In the genomic region with DNA sequence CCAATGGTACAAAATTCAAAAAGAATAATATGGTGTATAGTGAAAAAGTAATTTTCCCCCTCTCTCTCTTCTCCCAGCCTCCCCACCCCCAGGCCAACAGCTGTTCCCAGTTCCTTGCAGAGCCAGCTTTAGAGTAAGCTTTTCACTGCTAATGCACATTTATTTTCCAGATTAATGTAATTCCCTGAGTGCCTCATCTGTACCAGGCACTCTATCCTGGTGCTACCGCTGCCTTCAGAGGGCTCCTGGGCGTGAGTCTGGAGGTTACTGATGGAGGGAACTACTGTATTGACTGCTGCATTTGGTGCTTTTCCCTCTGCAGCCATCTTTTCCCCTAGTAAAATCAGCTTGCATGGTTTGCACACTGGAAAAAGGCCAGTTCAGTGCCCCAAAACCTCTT, we compare ENCODE assay signal across 13 cellular contexts. TPM values are rescaled to one million over a fixed set of nuclear protein-coding genes. Genes with fewer than 3 reads are reported as not detected.
DNase-seq lines count a peak whose midpoint lies in the region; ATAC-seq and TF ChIP-seq lines count a peak whose summit lies in the region.
"Had no signal": no experiment of that assay in that cellular context is flagged by ENCODE, and none has a peak within 500 bp of the region (broad histone marks: within the 10 kb centered on the region; RNA-seq: fewer than 3 reads in every experiment).

No MANE protein-coding gene starts in this region.

- no peak for ATAC-seq in PC-3
- ATAC-seq in left lobe of liver = no peak
- ATAC-seq: body of pancreas had no signal

- H3K27ac ChIP-seq in 22Rv1 = peak overlapping the region; percentile 6; the same call in 1 of the 2 replicates
- peak overlapping the region; percentile 93 for H3K27ac ChIP-seq in PC-3 (ENCODE audit: low read length)
- H3K27ac ChIP-seq: body of pancreas had no signal

- CTCF ChIA-PET in PC-3 (lab: Charles Lee) = interaction anchor here (1.5 kb wide), 1 partner anchor 8 kb away, joined by 5 read pairs; no protein-coding TSS in a partner anchor

- no peaks in the 10 kb centered on the region for H3K9me2 ChIP-seq in PC-3 (replicated peaks; ENCODE audit: low read length)

- H3K9me3 ChIP-seq in BE2C (no peaks in the 10 kb centered on the region), PC-3 (ENCODE audit: low read length) (no peaks in the 10 kb centered on the region)
- H3K9me3 ChIP-seq: body of pancreas had no signal

- no peaks in the 10 kb centered on the region for H3K27me3 ChIP-seq in BE2C
- no peaks in the 10 kb centered on the region for H3K27me3 ChIP-seq in PC-3 (ENCODE audit: low read length)
- H3K27me3 ChIP-seq: body of pancreas had no signal

- intact Hi-C loops in PC-3 (cut with micrococcal nuclease) = no loop called here

- TF ChIP-seq CTCF in 22Rv1 (IDR thresholded peaks at IDR 0.05) (no peak), BE2C (IDR thresholded peaks at IDR 0.05; ENCODE audit: low read depth, low read length) (no peak), PC-3 (conservative IDR thresholded peaks at IDR 0.05; ENCODE audit: low read depth, low read length) (no peak)

- POLR2A ChIA-PET in PC-3 (lab: Charles Lee; ENCODE audit: unreplicated experiment) = no interaction called here

- no peaks in the 10 kb centered on the region for H4K20me1 ChIP-seq in PC-3 (ENCODE audit: low read length)

- no peaks in the 10 kb centered on the region for H3K36me3 ChIP-seq in BE2C
- H3K36me3 ChIP-seq in PC-3 (ENCODE audit: low read depth, low read length) = no peaks in the 10 kb centered on the region

- no peak overlapping the region for H2AFZ ChIP-seq in PC-3 (ENCODE audit: low read length)

- H3F3A ChIP-seq in PC-3 (ENCODE audit: low read length, unreplicated experiment) = no peaks in the 10 kb centered on the region

- H3K4me2 ChIP-seq in PC-3 (ENCODE audit: low read length) = no peak overlapping the region

- no TSS peak for BruUV-seq in PC-3 (replicated peaks; lab: Mats Ljungman, UMichigan)

- H3K4me1 ChIP-seq in BE2C = peaks cover 3% of the 10 kb centered on the region; the same call in 1 of the 2 replicates
- peaks cover 71% of the 10 kb centered on the region for H3K4me1 ChIP-seq in PC-3 (ENCODE audit: insufficient read depth, low read length)

- no peaks in the 10 kb centered on the region for H3K79me2 ChIP-seq in PC-3 (ENCODE audit: low read length)

- peak overlapping the region; percentile 73; the same call in 1 of the 2 replicates for H3K9ac ChIP-seq in PC-3 (ENCODE audit: low read length)

- H3K4me3 ChIP-seq in BE2C (ENCODE audit: low read depth, low read length) (no peak overlapping the region), PC-3 (ENCODE audit: low read length) (no peak overlapping the region)
- H3K4me3 ChIP-seq: body of pancreas had no signal

- DNase-seq in BE2C (peak; percentile 40), PC-3 (no peak), left lobe of liver (ENCODE audit: low spot score) (peak; percentile 40), mesenteric fat pad (ENCODE audit: low spot score) (no peak), SIG-M5 treated with dmso at 0.1 percent for 504 hours (lab: John Stamatoyannopoulos, UW; ENCODE audit: unreplicated experiment) (no peak), GM19240 (ENCODE audit: insufficient read length, low spot score) (no peak)
- DNase-seq: activated naive CD4-positive, alpha-beta T cell treated with Interleukin-2 at 50 U/mL for 16 hours; body of pancreas; mammary epithelial cell; NCI-H1436 treated with DMSO at 0.1 percent for 48 hours; RPMI8226; substantia nigra had no signal

RNA-seq across cellular contexts. Expression of a gene that starts 8.6 kb away (rescaled TPM):
- 19.5 TPM for polyA plus RNA-seq in BE2C (2012; ENCODE audit: insufficient read depth, insufficient read length, low read depth)
- total RNA-seq in PC-3 (2014; rRNA removed) (26.9 and 27.3 TPM in 2 replicates), left lobe of liver (22.0 TPM), mesenteric fat pad (54.7 TPM)

Comparison
In these comparisons a context has a peak if more than half of its experiments do, and no peak if none do; other contexts are left out.
1. DNase-seq: peak in BE2C (single experiment) and left lobe of liver (single experiment); none in PC-3 (single experiment), mesenteric fat pad (single experiment), SIG-M5 treated with dmso at 0.1 percent for 504 hours (single experiment) and GM19240 (single experiment).